ENCODE assay signal across 11 cellular contexts in the genomic region with DNA sequence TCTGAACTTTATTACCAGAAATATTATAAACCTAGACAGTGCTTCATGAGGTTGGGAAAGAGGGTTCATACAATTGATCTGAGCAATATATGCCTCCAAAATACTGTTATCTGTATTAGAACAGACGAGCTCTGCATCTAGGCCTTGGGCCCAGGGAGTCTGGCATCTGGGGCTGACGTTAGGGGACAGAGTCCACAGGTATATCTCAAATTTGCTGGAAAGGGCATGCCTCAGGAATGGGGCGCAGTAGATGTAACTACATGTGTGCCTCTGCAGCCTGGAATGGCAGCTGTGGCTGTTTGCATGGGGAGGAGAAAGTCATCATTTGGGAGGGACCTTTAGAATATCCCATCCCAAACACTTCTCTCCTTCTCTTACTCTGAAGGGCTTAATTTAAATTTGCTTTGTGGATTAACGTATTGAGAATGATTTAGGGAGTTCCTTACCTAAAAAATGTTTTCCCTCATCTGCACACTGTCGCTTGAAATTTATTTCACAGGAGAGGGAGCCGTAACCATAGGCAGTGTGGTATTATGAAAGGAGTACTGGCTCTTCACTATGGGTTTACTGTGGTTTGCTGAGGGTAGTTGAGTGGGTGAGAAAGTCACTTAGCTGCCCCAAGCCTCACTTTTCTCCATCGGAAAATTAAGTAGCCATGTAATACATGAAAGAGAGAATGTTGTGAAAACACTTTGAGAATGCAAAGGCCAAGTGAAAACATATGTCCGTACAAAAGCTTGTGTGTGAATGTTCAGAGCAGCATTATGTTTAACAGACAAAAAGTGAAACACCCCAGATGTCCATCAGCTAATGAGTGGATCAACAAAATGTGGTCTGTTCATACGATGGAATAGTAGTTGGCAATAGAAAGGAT. TPM values are rescaled to one million over a fixed set of nuclear protein-coding genes. Genes with fewer than 3 reads are reported as not detected.
DNase-seq lines count a peak whose midpoint lies in the region; ATAC-seq and TF ChIP-seq lines count a peak whose summit lies in the region.
"Had no signal": no experiment of that assay in that cellular context is flagged by ENCODE, and none has a peak within 500 bp of the region (broad histone marks: within the 10 kb centered on the region; RNA-seq: fewer than 3 reads in every experiment).

No MANE protein-coding gene starts in this region.

- H3K4me1 Mint-ChIP-seq in H9 = peaks cover 18 to 24% of the 10 kb centered on the region in 2 experiments
- peaks cover 32% of the 10 kb centered on the region for H3K4me1 Mint-ChIP-seq in neural progenitor cell
- peaks cover 11% of the 10 kb centered on the region for H3K4me1 Mint-ChIP-seq in GM23338

- H3K23ac ChIP-seq in H9 (ENCODE audit: insufficient read length, low read depth, low read length) = no peak overlapping the region

- H2BK12ac ChIP-seq in H9 (ENCODE audit: insufficient read length, low read depth, low read length) = no peak overlapping the region

- no peak overlapping the region for H3K4ac ChIP-seq in H9 (ENCODE audit: low read depth, low read length)

- H3K36me3 ChIP-seq in mucosa of descending colon (ENCODE audit: low read depth) (no peaks in the 10 kb centered on the region), neural progenitor cell (peaks cover 5% of the 10 kb centered on the region), GM23338 (ENCODE audit: insufficient read depth) (no peaks in the 10 kb centered on the region)

- H2AK5ac ChIP-seq in H9 (ENCODE audit: insufficient read length, low read length) = no peak overlapping the region

- no peak overlapping the region for H3K27ac ChIP-seq in H9 (ENCODE audit: insufficient read length, low read depth, low read length)
- no peak overlapping the region for H3K27ac ChIP-seq in substantia nigra (ENCODE audit: low read depth, low read length, poor library complexity, severe bottlenecking)
- H3K27ac ChIP-seq in neural progenitor cell = no peak overlapping the region
- H3K27ac ChIP-seq in GM23338 (ENCODE audit: low read depth) = no peak overlapping the region

- H2AFZ ChIP-seq in H9 (ENCODE audit: low read length) (no peak overlapping the region), neural progenitor cell (replicated peaks) (no peak overlapping the region), GM23338 (no peak overlapping the region)

- H2BK15ac ChIP-seq in H9 (ENCODE audit: low read depth, low read length) = no peak overlapping the region

- no peak overlapping the region for H3T11ph ChIP-seq in H9 (ENCODE audit: low read length)

- no peak overlapping the region for H4K8ac ChIP-seq in H9 (replicated peaks; ENCODE audit: insufficient read length, low read depth, low read length)

- TF ChIP-seq CTCF in AG10803 (conservative IDR thresholded peaks at IDR 0.05; ENCODE audit: low read length) = no peak; the same call in 1 of the 2 replicates
- no peak for TF ChIP-seq CTCF in H9 (conservative IDR thresholded peaks at IDR 0.05)
- no peak for TF ChIP-seq CTCF in choroid plexus epithelial cell (conservative IDR thresholded peaks at IDR 0.05; ENCODE audit: low read depth, low read length)
- TF ChIP-seq CTCF in mucosa of descending colon (IDR thresholded peaks at IDR 0.05) = no peak
- no peak for TF ChIP-seq CTCF in neural progenitor cell (IDR thresholded peaks at IDR 0.05)
- no peak for TF ChIP-seq CTCF in GM23338 (conservative IDR thresholded peaks at IDR 0.05; ENCODE audit: low read depth in 2 of 2)

- H4K20me1 ChIP-seq in H9 (ENCODE audit: control insufficient read depth, insufficient read depth, insufficient read length) (no peaks in the 10 kb centered on the region), neural progenitor cell (ENCODE audit: low read depth) (peaks cover 95% of the 10 kb centered on the region), GM23338 (replicated peaks; ENCODE audit: insufficient read depth) (peaks cover 21% of the 10 kb centered on the region; the same call in 1 of the 2 replicates)

- intact Hi-C loops in mucosa of descending colon (cut with DNase I, micrococcal nuclease) = loop anchor here in 1 of 2 donors (10.0 kb wide), 1 partner anchor 85 kb away; no protein-coding TSS in a partner anchor

- no peaks in the 10 kb centered on the region for H3K27me3 Mint-ChIP-seq in H9 (ENCODE audit: low read depth)
- H3K27me3 Mint-ChIP-seq in neural progenitor cell (ENCODE audit: insufficient read depth, low read depth) = no peaks in the 10 kb centered on the region
- H3K27me3 Mint-ChIP-seq in GM23338 (ENCODE audit: insufficient read depth, low read depth, poor library complexity) = peaks cover 3% of the 10 kb centered on the region

- H3K9me3 Mint-ChIP-seq in H9 (no peaks in the 10 kb centered on the region; a peak in 1 of 5 replicates), neural progenitor cell (no peaks in the 10 kb centered on the region), GM23338 (no peaks in the 10 kb centered on the region)
- H3K9me3 Mint-ChIP-seq: CD14-positive monocyte had no signal

- no peak overlapping the region for H4K5ac ChIP-seq in H9 (ENCODE audit: insufficient read length, low read depth, low read length)

- no peak overlapping the region for H3K9ac ChIP-seq in H9 (ENCODE audit: extremely low read depth, insufficient read length, low read length)
- no peak overlapping the region for H3K9ac ChIP-seq in neural progenitor cell

- H3F3A ChIP-seq in neural progenitor cell (ENCODE audit: low read depth) (peaks cover 13% of the 10 kb centered on the region), GM23338 (replicated peaks; ENCODE audit: low read depth) (no peaks in the 10 kb centered on the region)

- H3K18ac ChIP-seq in H9 (ENCODE audit: insufficient read length, low read depth, low read length) = no peak overlapping the region

- H3K4me2 ChIP-seq in H9 (ENCODE audit: insufficient read depth, insufficient read length, low read length) (no peak overlapping the region), neural progenitor cell (no peak overlapping the region), GM23338 (no peak overlapping the region)

- no peak overlapping the region for H3K14ac ChIP-seq in H9 (ENCODE audit: insufficient read depth, low read length)

- H3K79me1 ChIP-seq in H9 (ENCODE audit: insufficient read depth, low read depth, low read length, poor library complexity, severe bottlenecking) = peaks cover 6% of the 10 kb centered on the region

- H3K9me3 ChIP-seq in H9 (ENCODE audit: control insufficient read depth, low read depth, low read length) (no peaks in the 10 kb centered on the region), mucosa of descending colon (no peaks in the 10 kb centered on the region), neural progenitor cell (ENCODE audit: low read depth) (no peaks in the 10 kb centered on the region)

- H3K4me3 ChIP-seq in AG10803 (ENCODE audit: low read length) (no peak overlapping the region), choroid plexus epithelial cell (ENCODE audit: low read depth, low read length) (no peak overlapping the region), mucosa of descending colon (no peak overlapping the region), neural progenitor cell (no peak overlapping the region), GM23338 (no peak overlapping the region)

- H3K27me3 ChIP-seq in H9 (ENCODE audit: insufficient read depth, low read length) = no peaks in the 10 kb centered on the region
- H3K27me3 ChIP-seq in neural progenitor cell = no peaks in the 10 kb centered on the region
- H3K27me3 ChIP-seq in GM23338 (ENCODE audit: insufficient read depth) = no peaks in the 10 kb centered on the region

- H3K9me2 ChIP-seq in GM23338 (ENCODE audit: insufficient read depth) = no peaks in the 10 kb centered on the region

- H3K36me3 Mint-ChIP-seq in H9 (ENCODE audit: insufficient read depth in 1 of 3, low read depth in 3 of 3) (peaks cover 3 to 12% (median 11%) of the 10 kb centered on the region in 3 experiments; a peak in 6 of 7 replicates), neural progenitor cell (peaks cover 3% of the 10 kb centered on the region), GM23338 (ENCODE audit: low read depth) (peaks cover 10% of the 10 kb centered on the region)

- peak; percentile 82 for DNase-seq in AG10803 (ENCODE audit: low read depth)
- no peak for DNase-seq in H9
- peak; percentile 69 for DNase-seq in choroid plexus epithelial cell (ENCODE audit: low read depth)
- DNase-seq in mucosa of descending colon = no peak
- no peak for DNase-seq in substantia nigra (lab: John Stamatoyannopoulos, UW)
- no peak for DNase-seq in neural progenitor cell (ENCODE audit: low spot score)
- no peak for DNase-seq in occipital lobe (lab: John Stamatoyannopoulos, UW)
- no peak for DNase-seq in GM23338 (ENCODE audit: low spot score)
- DNase-seq: caudate nucleus, NCI-H345 had no signal

- peak; percentile 76 for ATAC-seq in mucosa of descending colon
- no peak for ATAC-seq in GM23338

- no peak overlapping the region for H3K56ac ChIP-seq in H9 (ENCODE audit: insufficient read length, low read depth, low read length)

- peaks cover 2% of the 10 kb centered on the region for H3K23me2 ChIP-seq in H9 (ENCODE audit: insufficient read length, low read depth, low read length, poor library complexity, severe bottlenecking)

- H3K4me3 Mint-ChIP-seq in H9 = no peak overlapping the region
- no peak overlapping the region for H3K4me3 Mint-ChIP-seq in neural progenitor cell
- H3K4me3 Mint-ChIP-seq in GM23338 = no peak overlapping the region
- H3K4me3 Mint-ChIP-seq: CD14-positive monocyte had no signal

- peak overlapping the region in 2 of 3 experiments; percentile 21 to 68; a peak in 3 of 7 replicates for H3K27ac Mint-ChIP-seq in H9
- no peak overlapping the region for H3K27ac Mint-ChIP-seq in neural progenitor cell
- no peak overlapping the region for H3K27ac Mint-ChIP-seq in GM23338

- H2BK120ac ChIP-seq in H9 (ENCODE audit: low read depth, low read length, poor library complexity, severe bottlenecking) = no peak overlapping the region

- no peak overlapping the region for H2BK20ac ChIP-seq in H9 (ENCODE audit: low read depth, low read length, poor library complexity, severe bottlenecking)

- no CpG with 5 or more reads among the region's 9 CpGs for WGBS in H9 (ENCODE audit: extremely low coverage, insufficient read length, low lambda C conversion rate)

- H4K91ac ChIP-seq in H9 (ENCODE audit: insufficient read length, low read depth, low read length) = no peak overlapping the region

- no peaks in the 10 kb centered on the region; the same call in 1 of the 2 replicates for H3K4me1 ChIP-seq in H9 (ENCODE audit: insufficient read depth, low read length)
- H3K4me1 ChIP-seq in mucosa of descending colon (ENCODE audit: low read depth) = peaks cover 69% of the 10 kb centered on the region
- no peaks in the 10 kb centered on the region for H3K4me1 ChIP-seq in neural progenitor cell
- H3K4me1 ChIP-seq in GM23338 (ENCODE audit: insufficient read depth) = peaks cover 4% of the 10 kb centered on the region; the same call in 1 of the 2 replicates

- H3K79me2 ChIP-seq in H9 (ENCODE audit: insufficient read depth, low read length) = peaks cover 26% of the 10 kb centered on the region
- H3K79me2 ChIP-seq in neural progenitor cell (ENCODE audit: low read depth) = peaks cover 98% of the 10 kb centered on the region
- H3K79me2 ChIP-seq in GM23338 (replicated peaks; ENCODE audit: insufficient read depth) = peaks cover 100% of the 10 kb centered on the region

- H2BK5ac ChIP-seq in H9 (ENCODE audit: insufficient read length, low read length) = no peak overlapping the region

RNA-seq across cellular contexts. Expression of a gene that starts 5.9 kb away (rescaled TPM):
- total RNA-seq in H9 (2021) (163 and 166 TPM in 2 replicates), mucosa of descending colon (100 to 1,000 TPM; 201 to 373 (median 261) TPM), neural progenitor cell (ENCODE audit: low replicate concordance) (131 and 140 TPM in 2 replicates), occipital lobe (166 TPM)
- 126 and 144 TPM in 2 replicates for total RNA-seq in GM23338 (2014; rRNA removed; shearing (Covaris generic))
- polyA plus RNA-seq in GM23338 (2016; fragmentation: Nextera tagmentation; extraction: Ambion mirVana) = 119 and 126 TPM in 2 replicates

RNA-seq across cellular contexts. Expression of a gene that starts 56.6 kb away (rescaled TPM):
- total RNA-seq in H9 (2021) (34.1 and 37.6 TPM in 2 replicates), mucosa of descending colon (10 to 100 TPM; 48.1 to 75.3 (median 73.0) TPM), neural progenitor cell (ENCODE audit: low replicate concordance) (11.8 and 30.8 TPM in 2 replicates), occipital lobe (24.8 TPM)
- total RNA-seq in GM23338 (2014; rRNA removed; shearing (Covaris generic)) = 29.9 and 43.9 TPM in 2 replicates
- polyA plus RNA-seq in GM23338 (2016; fragmentation: Nextera tagmentation; extraction: Ambion mirVana) = 15.2 and 22.2 TPM in 2 replicates

Comparison
In these comparisons a context has a peak if more than half of its experiments do, and no peak if none do; other contexts are left out.
1. DNase-seq: peak in AG10803 (single experiment) and choroid plexus epithelial cell (single experiment); none in H9 (single experiment), mucosa of descending colon (0 of 3), substantia nigra (0 of 49), neural progenitor cell (single experiment), occipital lobe (single experiment) and GM23338 (single experiment).
2. H3K27ac Mint-ChIP-seq: peak in H9 (2 of 3); none in neural progenitor cell (single experiment) and GM23338 (single experiment).